ENCODE assay signal across 8 cellular contexts in genomic region chr11:65663634-65664200, GRCh38. TPM values are rescaled to one million over a fixed set of nuclear protein-coding genes. Genes with fewer than 3 reads are reported as not detected.
DNase-seq lines count a peak whose midpoint lies in the region; ATAC-seq and TF ChIP-seq lines count a peak whose summit lies in the region.

No MANE protein-coding gene starts in this region.

- POLR2A ChIA-PET in AG04450 (lab: Yijun Ruan, JAX), result interaction anchor here (0.6 to 3.0 kb wide), 6 partner anchors 11 to 49 kb away, joined by 3 to 24 read pairs (median 8); partner anchors contain the start of genes KAT5, PCNX3 and SIPA1
- POLR2A ChIA-PET in activated CD4-positive, alpha-beta memory T cell treated with anti-CD3 and anti-CD28 coated beads, Interleukin-2, amount 10 ng/mL, durations not matched to agents 7 days and 5 days (lab: Charles Lee), result interaction anchor here (0.7 to 2.7 kb wide), 19 partner anchors 8 to 375 kb away, joined by 3 to 45 read pairs (median 4); partner anchors contain the start of genes CCDC85B, CFL1, FAM89B and KAT5

- H3K27me3 ChIP-seq in AG04450 (ENCODE audit: control insufficient read depth, insufficient read depth, low read length) (no peaks in the 10 kb centered on the region), HUES6 (ENCODE audit: control insufficient read depth, insufficient read depth, low read length) (no peaks in the 10 kb centered on the region), mononuclear cell (ENCODE audit: insufficient read depth, low read length) (no peaks in the 10 kb centered on the region)

- H3K27me3 Mint-ChIP-seq in activated CD4-positive, alpha-beta memory T cell treated with anti-CD3 and anti-CD28 coated beads, Interleukin-2, amount 10 ng/mL, durations not matched to agents 7 days and 5 days, result no peaks in the 10 kb centered on the region

- CTCF ChIA-PET in AG04450 (lab: Charles Lee), result interaction anchor here (0.5 to 1.1 kb wide), 5 partner anchors 27 to 298 kb away, joined by 3 to 7 read pairs (median 5); no protein-coding TSS in a partner anchor
- CTCF ChIA-PET in activated CD4-positive, alpha-beta memory T cell treated with anti-CD3 and anti-CD28 coated beads, Interleukin-2, amount 10 ng/mL, durations not matched to agents 7 days and 5 days (lab: Charles Lee), result interaction anchor here (0.9 to 2.1 kb wide), 7 partner anchors 12 to 196 kb away, joined by 3 to 6 read pairs (median 5); partner anchors contain the start of genes KAT5 and MUS81

- peak overlapping the region; percentile 98 for H3K4me3 ChIP-seq in AG04450 (ENCODE audit: low read depth, low read length)
- peak overlapping the region; percentile 95 for H3K4me3 ChIP-seq in HUES6 (ENCODE audit: low read depth, low read length)
- peak overlapping the region; percentile 88 for H3K4me3 ChIP-seq in mononuclear cell (ENCODE audit: low read length)

- peaks cover 25% of the 10 kb centered on the region for H3K36me3 Mint-ChIP-seq in activated CD4-positive, alpha-beta memory T cell treated with anti-CD3 and anti-CD28 coated beads, Interleukin-2, amount 10 ng/mL, durations not matched to agents 7 days and 5 days (ENCODE audit: low read depth)

- H3K4me3 Mint-ChIP-seq in activated CD4-positive, alpha-beta memory T cell treated with anti-CD3 and anti-CD28 coated beads, Interleukin-2, amount 10 ng/mL, durations not matched to agents 7 days and 5 days, result peak overlapping the region; percentile 89

- TF ChIP-seq CTCF in AG04450 (IDR thresholded peaks at IDR 0.05; ENCODE audit: low read depth, low read length), result no peak

- H3K9me3 ChIP-seq in AG04450 (ENCODE audit: control insufficient read depth, insufficient read depth, low read length) (no peaks in the 10 kb centered on the region), HUES6 (ENCODE audit: control insufficient read depth, insufficient read depth, low read depth, low read length) (no peaks in the 10 kb centered on the region), mononuclear cell (ENCODE audit: low read depth, low read length) (no peaks in the 10 kb centered on the region)

- H3K27ac ChIP-seq in AG04450 (ENCODE audit: low read depth, low read length) (peak overlapping the region; percentile 98), HUES6 (ENCODE audit: low read depth, low read length) (peak overlapping the region; percentile 93), temporal lobe (ENCODE audit: low read depth, low read length) (peak overlapping the region; percentile 98)

- peak overlapping the region; percentile 93 for H3K27ac Mint-ChIP-seq in activated CD4-positive, alpha-beta memory T cell treated with anti-CD3 and anti-CD28 coated beads, Interleukin-2, amount 10 ng/mL, durations not matched to agents 7 days and 5 days

- peak overlapping the region; percentile 95 for H3K9ac ChIP-seq in HUES6 (ENCODE audit: low read length)

- H3K4me1 ChIP-seq in HUES6 (ENCODE audit: control insufficient read depth, insufficient read depth, low read length) (0 out of 2 replicates have a peak, but pooled peaks cover 4% of the 10 kb centered on the region), mononuclear cell (ENCODE audit: insufficient read depth, low read length) (peaks cover 34% of the 10 kb centered on the region)

- peaks cover 27% of the 10 kb centered on the region for H3K36me3 ChIP-seq in HUES6 (ENCODE audit: control insufficient read depth, insufficient read depth, low read length)

- no peak for DNase-seq in AG04450 (ENCODE audit: low read depth, low spot score)
- DNase-seq in activated CD4-positive, alpha-beta memory T cell treated with anti-CD3 and anti-CD28 coated beads, Interleukin-2, amount 10 ng/mL, durations not matched to agents 7 days and 5 days, result peak; percentile 50
- no peak for DNase-seq in NCI-H524 treated with DMSO at 0.1 percent for 48 hours (lab: John Stamatoyannopoulos, UW)

- H3K4me1 Mint-ChIP-seq in activated CD4-positive, alpha-beta memory T cell treated with anti-CD3 and anti-CD28 coated beads, Interleukin-2, amount 10 ng/mL, durations not matched to agents 7 days and 5 days, result peaks cover 37% of the 10 kb centered on the region

- no peaks in the 10 kb centered on the region for H3K9me3 Mint-ChIP-seq in activated CD4-positive, alpha-beta memory T cell treated with anti-CD3 and anti-CD28 coated beads, Interleukin-2, amount 10 ng/mL, durations not matched to agents 7 days and 5 days

- ATAC-seq in GM18519 (IDR thresholded peaks at IDR 0.05; ENCODE audit: low FRiP score, unreplicated experiment) (peak; percentile 10), esophagus mucosa (peak; percentile 32)

RNA-seq across cellular contexts. Expression of gene RELA, which starts 1.0 kb away (rescaled TPM):
- polyA plus RNA-seq in AG04450 (2011; rRNA removed), result 23.4 and 26.7 TPM in 2 replicates
- polyA minus RNA-seq in AG04450 (2011; rRNA and poly(A)+ RNA removed), result 28.0 and 41.4 TPM in 2 replicates
- total RNA-seq in activated CD4-positive, alpha-beta memory T cell treated with anti-CD3 and anti-CD28 coated beads, Interleukin-2, amount 10 ng/mL, durations not matched to agents 7 days and 5 days, result 100 to 1,000 TPM in 1 of 2 experiments, 10 to 100 TPM in 1; 91.2 to 102 TPM
- total RNA-seq in esophagus mucosa (50.3 TPM), mononuclear cell (107 TPM), temporal lobe (9.8 TPM)

RNA-seq across cellular contexts. Expression of gene SIPA1, which starts 25.8 kb away (rescaled TPM):
- polyA plus RNA-seq in AG04450 (2011; rRNA removed), result 11.4 and 19.8 TPM in 2 replicates
- 18.2 and 22.6 TPM in 2 replicates for polyA minus RNA-seq in AG04450 (2011; rRNA and poly(A)+ RNA removed)
- total RNA-seq in activated CD4-positive, alpha-beta memory T cell treated with anti-CD3 and anti-CD28 coated beads, Interleukin-2, amount 10 ng/mL, durations not matched to agents 7 days and 5 days, result 100 to 1,000 TPM; 201 to 205 TPM
- total RNA-seq in esophagus mucosa (23.1 TPM), mononuclear cell (75.2 TPM), temporal lobe (3.9 TPM)

RNA-seq across cellular contexts. Expression of gene PCNX3, which starts 48.1 kb away (rescaled TPM):
- 9.7 and 14.0 TPM in 2 replicates for polyA plus RNA-seq in AG04450 (2011; rRNA removed)
- polyA minus RNA-seq in AG04450 (2011; rRNA and poly(A)+ RNA removed), result 19.5 and 24.1 TPM in 2 replicates
- total RNA-seq in activated CD4-positive, alpha-beta memory T cell treated with anti-CD3 and anti-CD28 coated beads, Interleukin-2, amount 10 ng/mL, durations not matched to agents 7 days and 5 days, result 10 to 100 TPM; 39.8 to 40.3 TPM
- total RNA-seq in esophagus mucosa (23.8 TPM), mononuclear cell (15.0 TPM), temporal lobe (10.1 TPM)

RNA-seq across cellular contexts. Expression of gene KAT5, which starts 48.3 kb away (rescaled TPM):
- 22.6 and 26.1 TPM in 2 replicates for polyA plus RNA-seq in AG04450 (2011; rRNA removed)
- polyA minus RNA-seq in AG04450 (2011; rRNA and poly(A)+ RNA removed), result 47.3 and 48.8 TPM in 2 replicates
- 10 to 100 TPM; 62.6 to 63.0 TPM for total RNA-seq in activated CD4-positive, alpha-beta memory T cell treated with anti-CD3 and anti-CD28 coated beads, Interleukin-2, amount 10 ng/mL, durations not matched to agents 7 days and 5 days
- total RNA-seq in esophagus mucosa (47.3 TPM), mononuclear cell (38.0 TPM), temporal lobe (36.4 TPM)

RNA-seq across cellular contexts. Expression of gene MAP3K11, which starts 49.7 kb away (rescaled TPM):
- 12.6 and 17.1 TPM in 2 replicates for polyA plus RNA-seq in AG04450 (2011; rRNA removed)
- 21.6 and 26.2 TPM in 2 replicates for polyA minus RNA-seq in AG04450 (2011; rRNA and poly(A)+ RNA removed)
- total RNA-seq in activated CD4-positive, alpha-beta memory T cell treated with anti-CD3 and anti-CD28 coated beads, Interleukin-2, amount 10 ng/mL, durations not matched to agents 7 days and 5 days, result 10 to 100 TPM; 67.2 to 71.8 TPM
- 32.4 TPM for total RNA-seq in esophagus mucosa
- total RNA-seq in mononuclear cell, result 41.1 TPM
- 6.9 TPM for total RNA-seq in temporal lobe
